Comparison of ENCODE assay signal across 9 cellular contexts in genomic region chr12:68240079-68240478, GRCh38. TPM values are rescaled to one million over a fixed set of nuclear protein-coding genes. Genes with fewer than 3 reads are reported as not detected.
DNase-seq lines count a peak whose midpoint lies in the region; ATAC-seq, FAIRE-seq and TF ChIP-seq lines count a peak whose summit lies in the region.
"Had no signal": no experiment of that assay in that cellular context is flagged by ENCODE, and none has a peak within 500 bp of the region (broad histone marks: within the 10 kb centered on the region; RNA-seq: fewer than 3 reads in every experiment).

No MANE protein-coding gene starts in this region.

- DNase-seq in GM12891 (ENCODE audit: insufficient read length, low spot score): no peak
- peak; percentile 20 for DNase-seq in RKO (ENCODE audit: low spot score)
- DNase-seq in renal cortical epithelial cell (ENCODE audit: low read depth): peak; percentile 43
- no peak for DNase-seq in HuH-7 (ENCODE audit: low spot score)
- no peak for DNase-seq in cerebellum (ENCODE audit: low spot score)
- DNase-seq: activated T-cell treated with anti-CD3 and anti-CD28 coated beads, Interleukin-2, amount 50 U/mL, for 48 hours; stimulated activated CD4-positive, alpha-beta T cell treated with anti-CD3 and anti-CD28 coated beads, Interleukin-4, amount 100 ng/mL, for 1 hour had no signal

- FAIRE-seq in GM12891 (lab: Jason Lieb, UNC): peak; percentile 43

- ATAC-seq in esophagus mucosa (peak; percentile 82), GM19397 (IDR thresholded peaks at IDR 0.05; ENCODE audit: unreplicated experiment) (no peak)

- TF ChIP-seq POLR2A in GM12891 (IDR thresholded peaks at IDR 0.05; ENCODE audit: low read depth, low read length): no peak

TF ChIP-seq in GM12891, 5 proteins besides CTCF, POLR2A, EP300 and RAD21:
- TF ChIP-seq TAF1 (IDR thresholded peaks at IDR 0.05; ENCODE audit: low read depth, low read length): no peak
- no peak for TF ChIP-seq POU2F2 (IDR thresholded peaks at IDR 0.05; ENCODE audit: low read depth, low read length)
- TF ChIP-seq SPI1 (IDR thresholded peaks at IDR 0.05; ENCODE audit: low read depth, low read length): no peak
- no peak for TF ChIP-seq PAX5 (IDR thresholded peaks at IDR 0.05; ENCODE audit: insufficient read depth, low read length, severe bottlenecking)
- no peak for TF ChIP-seq POLR2AphosphoS5 (IDR thresholded peaks at IDR 0.05; ENCODE audit: low read depth, low read length)

RNA-seq across cellular contexts. Expression of gene IL22, which starts 13.3 kb away (rescaled TPM):
- not detected for polyA plus RNA-seq in GM12891 (2012; ENCODE audit: low read depth, missing spikeins)
- total RNA-seq in esophagus mucosa (0.44 TPM), renal cortical epithelial cell (not detected in 2 replicates), cerebellum (0.82 TPM)

RNA-seq across cellular contexts. Expression of gene IL26, which starts 14.5 kb away (rescaled TPM):
- polyA plus RNA-seq in GM12891 (2012; ENCODE audit: low read depth, missing spikeins): not detected
- total RNA-seq in esophagus mucosa: not detected
- not detected in 2 replicates for total RNA-seq in renal cortical epithelial cell
- not detected for total RNA-seq in cerebellum

Comparison
In these comparisons a context has a peak if more than half of its experiments do, and no peak if none do; other contexts are left out.
1. DNase-seq: peak in RKO (single experiment) and renal cortical epithelial cell (single experiment); none in GM12891 (single experiment), HuH-7 (single experiment) and cerebellum (single experiment).